29 cellular contexts compared by ENCODE assay signal in genomic region chr15:42058791-42059190, GRCh38. TPM values are rescaled to one million over a fixed set of nuclear protein-coding genes. Genes with fewer than 3 reads are reported as not detected.
"Had no signal": no experiment of that assay in that cellular context is flagged by ENCODE, and none has a peak within 500 bp of the region (broad histone marks: within the 10 kb centered on the region; RNA-seq: fewer than 3 reads in every experiment).

No MANE protein-coding gene starts in this region.

- ATAC-seq: activated CD4-positive, alpha-beta T cell treated with anti-CD3 and anti-CD28 coated beads for 36 hours; activated CD8-positive, alpha-beta T cell treated with anti-CD3 and anti-CD28 coated beads, Interleukin-2, amount 10 ng/mL, durations not matched to agents 7 days and 5 days; activated T-cell treated with anti-CD3 and anti-CD28 coated beads, Interleukin-2, amount 50 U/mL, for 4 hours; activated T-helper 17 cell treated with anti-CD3 and anti-CD28 coated beads, Interleukin-2, amount 50 U/mL, for 72 hours; foreskin keratinocyte; gastrocnemius medialis; heart left ventricle had no signal

- H3K36me3 ChIP-seq: brain microvascular endothelial cell, esophagus muscularis mucosa, gastrocnemius medialis, heart left ventricle had no signal

- H3K27me3 ChIP-seq: brain microvascular endothelial cell, foreskin keratinocyte, gastrocnemius medialis had no signal

- H3K4me3 ChIP-seq: esophagus muscularis mucosa, gastrocnemius medialis, heart left ventricle had no signal

- DNase-seq: activated CD4-positive, alpha-beta memory T cell treated with anti-CD3 and anti-CD28 coated beads for 36 hours; activated CD4-positive, alpha-beta T cell treated with anti-CD3 and anti-CD28 coated beads for 36 hours; activated CD4-positive, alpha-beta T cell treated with anti-CD3 and anti-CD28 coated beads, Interleukin-2, amount 10 ng/mL, durations not matched to agents 24 days and 14 days; activated CD4-positive, CD25-positive, alpha-beta regulatory T cell; activated CD4-positive, CD25-positive, alpha-beta regulatory T cell treated with anti-CD3 and anti-CD28 coated beads, Interleukin-2, amount 50 U/mL, for 72 hours; activated CD8-positive, alpha-beta T cell treated with anti-CD3 and anti-CD28 coated beads, Interleukin-2, amount 10 ng/mL, durations not matched to agents 7 days and 5 days; activated effector memory CD4-positive, alpha-beta T cell treated with Interleukin-2 at 50 U/mL for 16 hours; activated gamma-delta T cell treated with Interleukin-2 at 50 U/mL for 16 hours; activated naive CD4-positive, alpha-beta T cell treated with anti-CD3 and anti-CD28 coated beads, Interleukin-2, amount 50 U/mL, for 16 hours; activated naive CD4-positive, alpha-beta T cell treated with Interleukin-2 at 50 U/mL for 16 hours; activated T-cell treated with anti-CD3 and anti-CD28 coated beads, Interleukin-2, amount 50 U/mL, for 4 hours; amniotic stem cell; anterior cingulate cortex; brain microvascular endothelial cell; caudate nucleus; effector CD8-positive, alpha-beta T cell; foreskin keratinocyte; gastrocnemius medialis; glutamatergic neuron; heart left ventricle; T-helper 2 cell had no signal

- H3K27ac ChIP-seq: brain microvascular endothelial cell, esophagus muscularis mucosa, gastrocnemius medialis, heart left ventricle had no signal

- H3K9me3 ChIP-seq: esophagus muscularis mucosa, gastrocnemius medialis, heart left ventricle had no signal

RNA-seq across cellular contexts. Expression of gene PLA2G4D, which starts 35.6 kb away (rescaled TPM):
- total RNA-seq: activated CD4-positive, alpha-beta memory T cell treated with anti-CD3 and anti-CD28 coated beads for 36 hours; activated CD4-positive, alpha-beta T cell treated with anti-CD3 and anti-CD28 coated beads for 36 hours; activated CD4-positive, alpha-beta T cell treated with anti-CD3 and anti-CD28 coated beads, Interleukin-2, amount 10 ng/mL, durations not matched to agents 24 days and 14 days; activated CD8-positive, alpha-beta memory T cell treated with anti-CD3 and anti-CD28 coated beads for 36 hours; activated CD8-positive, alpha-beta T cell treated with anti-CD3 and anti-CD28 coated beads, Interleukin-2, amount 10 ng/mL, durations not matched to agents 7 days and 5 days; activated T-cell treated with anti-CD3 and anti-CD28 coated beads, Interleukin-2, amount 50 U/mL, for 4 hours; astrocyte; chondrocyte; dermis microvascular lymphatic vessel endothelial cell; endothelial cell of umbilical vein; esophagus muscularis mucosa; heart left ventricle; T-helper 1 cell treated with Interleukin-12 subunit alpha and Interleukin-12 subunit beta and Interleukin-4 antibody, amounts not matched to agents 30 ng/mL and 1 ng/mL, for 36 hours had no signal

RNA-seq across cellular contexts. Expression of gene PLA2G4E, which starts 37.9 kb away (rescaled TPM):
- total RNA-seq: activated CD4-positive, alpha-beta memory T cell treated with anti-CD3 and anti-CD28 coated beads for 36 hours; activated CD4-positive, alpha-beta T cell treated with anti-CD3 and anti-CD28 coated beads for 36 hours; activated CD4-positive, alpha-beta T cell treated with anti-CD3 and anti-CD28 coated beads, Interleukin-2, amount 10 ng/mL, durations not matched to agents 24 days and 14 days; activated CD8-positive, alpha-beta memory T cell treated with anti-CD3 and anti-CD28 coated beads for 36 hours; activated CD8-positive, alpha-beta T cell treated with anti-CD3 and anti-CD28 coated beads, Interleukin-2, amount 10 ng/mL, durations not matched to agents 7 days and 5 days; activated T-cell treated with anti-CD3 and anti-CD28 coated beads, Interleukin-2, amount 50 U/mL, for 4 hours; astrocyte; chondrocyte; dermis microvascular lymphatic vessel endothelial cell; endothelial cell of umbilical vein; esophagus muscularis mucosa; gastrocnemius medialis; T-helper 1 cell treated with Interleukin-12 subunit alpha and Interleukin-12 subunit beta and Interleukin-4 antibody, amounts not matched to agents 30 ng/mL and 1 ng/mL, for 36 hours had no signal
